In genomic region chr11:65505434-65506315, GRCh38 we compare ENCODE assay signal across 7 cellular contexts. TPM values are rescaled to one million over a fixed set of nuclear protein-coding genes. Genes with fewer than 3 reads are reported as not detected.
DNase-seq lines count a peak whose midpoint lies in the region; ATAC-seq, FAIRE-seq and TF ChIP-seq lines count a peak whose summit lies in the region.

No MANE protein-coding gene starts in this region.

- peaks cover 38 to 39% of the 10 kb centered on the region in 2 experiments for H3K4me1 Mint-ChIP-seq in H9
- peaks cover 53% of the 10 kb centered on the region for H3K4me1 Mint-ChIP-seq in T-helper 1 cell treated with Interleukin-12 subunit alpha and Interleukin-12 subunit beta and Interleukin-4 antibody, amounts not matched to agents 30 μg/mL and 1 μg/mL, for 36 hours (ENCODE audit: low read depth)
- H3K4me1 Mint-ChIP-seq in type B pancreatic cell (ENCODE audit: unreplicated experiment): peaks cover 41% of the 10 kb centered on the region
- H3K4me1 Mint-ChIP-seq in activated CD4-positive, alpha-beta T cell treated with anti-CD3 and anti-CD28 coated beads for 36 hours: peaks cover 59% of the 10 kb centered on the region

- H3K27ac ChIP-seq in H9 (ENCODE audit: insufficient read length, low read depth, low read length) (no peak overlapping the region), left ventricle myocardium inferior (replicated peaks) (peak overlapping the region; percentile 99), small intestine (ENCODE audit: low read depth in 1 of 2, low read length in 1 of 2) (peak overlapping the region; percentile 73 to 77)

- H3K79me1 ChIP-seq in H9 (ENCODE audit: insufficient read depth, low read depth, low read length, poor library complexity, severe bottlenecking): no peaks in the 10 kb centered on the region

- no peak for FAIRE-seq in small intestine (lab: Jason Lieb, UNC)

- H3K27ac Mint-ChIP-seq in H9: peak overlapping the region in 1 of 3 experiments; percentile 91; a peak in 2 of 7 replicates
- H3K27ac Mint-ChIP-seq in T-helper 1 cell treated with Interleukin-12 subunit alpha and Interleukin-12 subunit beta and Interleukin-4 antibody, amounts not matched to agents 30 μg/mL and 1 μg/mL, for 36 hours: peak overlapping the region; percentile 88
- no peak overlapping the region for H3K27ac Mint-ChIP-seq in type B pancreatic cell
- H3K27ac Mint-ChIP-seq in activated CD4-positive, alpha-beta T cell treated with anti-CD3 and anti-CD28 coated beads for 36 hours: no peak overlapping the region

- no peak overlapping the region for H4K91ac ChIP-seq in H9 (ENCODE audit: insufficient read length, low read depth, low read length)

- H3K9me3 Mint-ChIP-seq in H9: peaks cover 2 to 3% of the 10 kb centered on the region in 2 experiments; a peak in 3 of 5 replicates
- H3K9me3 Mint-ChIP-seq in T-helper 1 cell treated with Interleukin-12 subunit alpha and Interleukin-12 subunit beta and Interleukin-4 antibody, amounts not matched to agents 30 μg/mL and 1 μg/mL, for 36 hours: no peaks in the 10 kb centered on the region
- no peaks in the 10 kb centered on the region for H3K9me3 Mint-ChIP-seq in type B pancreatic cell
- H3K9me3 Mint-ChIP-seq in activated CD4-positive, alpha-beta T cell treated with anti-CD3 and anti-CD28 coated beads for 36 hours (ENCODE audit: low read depth): no peaks in the 10 kb centered on the region

- no peak overlapping the region for H3K14ac ChIP-seq in H9 (ENCODE audit: insufficient read depth, low read length)

- WGBS in H9 (ENCODE audit: extremely low coverage, insufficient read length, low lambda C conversion rate): no CpG with 5 or more reads among the region's 13 CpGs
- WGBS in small intestine, 3 donors: 13 to 16% (median 16%) methylated on average over 13 of the region's 13 CpGs

- no peaks in the 10 kb centered on the region for H3K27me3 ChIP-seq in H9 (ENCODE audit: insufficient read depth, low read length)
- no peaks in the 10 kb centered on the region for H3K27me3 ChIP-seq in left ventricle myocardium inferior (ENCODE audit: low read depth)
- no peaks in the 10 kb centered on the region for H3K27me3 ChIP-seq in small intestine (ENCODE audit: control insufficient read depth in 2 of 2, insufficient read depth in 2 of 2, low read length in 2 of 2)

- DNase-seq in H9: peak; percentile 30
- no peak for DNase-seq in left ventricle myocardium inferior
- no peak for DNase-seq in small intestine
- DNase-seq in type B pancreatic cell (ENCODE audit: extremely low spot score, unreplicated experiment): no peak
- no peak for DNase-seq in activated CD4-positive, alpha-beta T cell treated with anti-CD3 and anti-CD28 coated beads for 36 hours

- H3K4ac ChIP-seq in H9 (ENCODE audit: low read depth, low read length): no peak overlapping the region

- no peak overlapping the region for H3K23ac ChIP-seq in H9 (ENCODE audit: insufficient read length, low read depth, low read length)

- H3T11ph ChIP-seq in H9 (ENCODE audit: low read length): no peak overlapping the region

- peaks cover 31% of the 10 kb centered on the region; the same call in 1 of the 2 replicates for H3K79me2 ChIP-seq in H9 (ENCODE audit: insufficient read depth, low read length)

- H3K23me2 ChIP-seq in H9 (ENCODE audit: insufficient read length, low read depth, low read length, poor library complexity, severe bottlenecking): peaks cover 9% of the 10 kb centered on the region

- peaks cover 0 to 33% (median 31%) of the 10 kb centered on the region in 3 experiments; a peak in 5 of 7 replicates for H3K36me3 Mint-ChIP-seq in H9 (ENCODE audit: insufficient read depth in 1 of 3, low read depth in 3 of 3)
- H3K36me3 Mint-ChIP-seq in T-helper 1 cell treated with Interleukin-12 subunit alpha and Interleukin-12 subunit beta and Interleukin-4 antibody, amounts not matched to agents 30 μg/mL and 1 μg/mL, for 36 hours (ENCODE audit: low read depth): peaks cover 33% of the 10 kb centered on the region
- peaks cover 37% of the 10 kb centered on the region for H3K36me3 Mint-ChIP-seq in type B pancreatic cell
- peaks cover 2% of the 10 kb centered on the region for H3K36me3 Mint-ChIP-seq in activated CD4-positive, alpha-beta T cell treated with anti-CD3 and anti-CD28 coated beads for 36 hours (ENCODE audit: low read depth)

- H2AFZ ChIP-seq in H9 (ENCODE audit: low read length): no peak overlapping the region

- H3K36me3 ChIP-seq in left ventricle myocardium inferior: peaks cover 60% of the 10 kb centered on the region
- peaks cover 27 to 30% of the 10 kb centered on the region in 2 donors for H3K36me3 ChIP-seq in small intestine (ENCODE audit: control insufficient read depth in 2 of 2, insufficient read depth in 2 of 2, low read length in 2 of 2)

- H3K9me3 ChIP-seq in H9 (ENCODE audit: control insufficient read depth, low read depth, low read length) (no peaks in the 10 kb centered on the region), left ventricle myocardium inferior (replicated peaks) (no peaks in the 10 kb centered on the region), small intestine (ENCODE audit: control insufficient read depth, low read depth) (no peaks in the 10 kb centered on the region)

- TF ChIP-seq CTCF in H9 (conservative IDR thresholded peaks at IDR 0.05) (no peak), left ventricle myocardium inferior (IDR thresholded peaks at IDR 0.05; ENCODE audit: borderline replicate concordance) (no peak), type B pancreatic cell (conservative IDR thresholded peaks at IDR 0.05) (no peak)

- no peak overlapping the region for H3K56ac ChIP-seq in H9 (ENCODE audit: insufficient read length, low read depth, low read length)

- H4K8ac ChIP-seq in H9 (replicated peaks; ENCODE audit: insufficient read length, low read depth, low read length): no peak overlapping the region

- POLR2A ChIA-PET in activated CD4-positive, alpha-beta T cell treated with anti-CD3 and anti-CD28 coated beads for 36 hours (lab: Charles Lee): interaction anchor here (0.5 to 25.9 kb wide), 22 partner anchors 9 to 447 kb away, joined by 3 to 1637 read pairs (median 4); partner anchors contain the start of genes DPF2 and NEAT1

- H2BK12ac ChIP-seq in H9 (ENCODE audit: insufficient read length, low read depth, low read length): no peak overlapping the region

- ATAC-seq in activated CD4-positive, alpha-beta T cell treated with anti-CD3 and anti-CD28 coated beads for 36 hours: no peak
- no peak for ATAC-seq in activated CD4-positive, CD25-positive, alpha-beta regulatory T cell treated with anti-CD3 and anti-CD28 coated beads, Interleukin-2, amount 50 U/mL, for 24 hours

- CTCF ChIA-PET in activated CD4-positive, alpha-beta T cell treated with anti-CD3 and anti-CD28 coated beads for 36 hours (lab: Charles Lee): interaction anchor here (0.7 to 7.6 kb wide), 11 partner anchors 9 to 230 kb away, joined by 3 to 209 read pairs (median 4); partner anchors contain the start of genes NEAT1 and SCYL1

- intact Hi-C loops in left ventricle myocardium inferior (cut with micrococcal nuclease): no loop called here
- intact Hi-C loops in activated CD4-positive, alpha-beta T cell treated with anti-CD3 and anti-CD28 coated beads for 36 hours (cut with DNase I, micrococcal nuclease): loop anchor here (1.0 to 5.0 kb wide), 2 partner anchors 123 to 243 kb away; partner anchors contain the start of genes POLA2 (in 1 of the 2) and SLC25A45 (in 1 of the 2)

- no peak overlapping the region for H2BK5ac ChIP-seq in H9 (ENCODE audit: insufficient read length, low read length)

- H3K4me3 Mint-ChIP-seq in H9: peak overlapping the region; percentile 26 to 64; a peak in 4 of 5 replicates
- no peak overlapping the region for H3K4me3 Mint-ChIP-seq in T-helper 1 cell treated with Interleukin-12 subunit alpha and Interleukin-12 subunit beta and Interleukin-4 antibody, amounts not matched to agents 30 μg/mL and 1 μg/mL, for 36 hours
- no peak overlapping the region for H3K4me3 Mint-ChIP-seq in type B pancreatic cell
- H3K4me3 Mint-ChIP-seq in activated CD4-positive, alpha-beta T cell treated with anti-CD3 and anti-CD28 coated beads for 36 hours: no peak overlapping the region

- H2BK120ac ChIP-seq in H9 (ENCODE audit: low read depth, low read length, poor library complexity, severe bottlenecking): no peak overlapping the region

- no peaks in the 10 kb centered on the region for H3K4me1 ChIP-seq in H9 (ENCODE audit: insufficient read depth, low read length)
- peaks cover 85% of the 10 kb centered on the region for H3K4me1 ChIP-seq in left ventricle myocardium inferior
- peaks cover 0 to 4% of the 10 kb centered on the region in 2 donors for H3K4me1 ChIP-seq in small intestine (ENCODE audit: control insufficient read depth in 2 of 2, insufficient read depth in 1 of 2, low read depth in 1 of 2, low read length in 1 of 2)

- H3K27me3 Mint-ChIP-seq in H9 (ENCODE audit: low read depth) (no peaks in the 10 kb centered on the region), type B pancreatic cell (peaks cover 50% of the 10 kb centered on the region)
- H3K27me3 Mint-ChIP-seq in T-helper 1 cell treated with Interleukin-12 subunit alpha and Interleukin-12 subunit beta and Interleukin-4 antibody, amounts not matched to agents 30 μg/mL and 1 μg/mL, for 36 hours (ENCODE audit: low read depth): no peaks in the 10 kb centered on the region
- no peaks in the 10 kb centered on the region for H3K27me3 Mint-ChIP-seq in activated CD4-positive, alpha-beta T cell treated with anti-CD3 and anti-CD28 coated beads for 36 hours

- no peaks in the 10 kb centered on the region for H4K20me1 ChIP-seq in H9 (ENCODE audit: control insufficient read depth, insufficient read depth, insufficient read length)

- no peak overlapping the region for H2BK20ac ChIP-seq in H9 (ENCODE audit: low read depth, low read length, poor library complexity, severe bottlenecking)

- no peak overlapping the region for H2AK5ac ChIP-seq in H9 (ENCODE audit: insufficient read length, low read length)

- H4K5ac ChIP-seq in H9 (ENCODE audit: insufficient read length, low read depth, low read length): no peak overlapping the region

- peak overlapping the region; percentile 89 for H3K4me3 ChIP-seq in left ventricle myocardium inferior
- H3K4me3 ChIP-seq in small intestine (ENCODE audit: low read depth in 1 of 2, low read length in 2 of 2): peak overlapping the region; percentile 27 to 73

- no peak overlapping the region for H3K18ac ChIP-seq in H9 (ENCODE audit: insufficient read length, low read depth, low read length)

- H3K9ac ChIP-seq in H9 (ENCODE audit: extremely low read depth, insufficient read length, low read length): peak overlapping the region; percentile 2

- H3K4me2 ChIP-seq in H9 (ENCODE audit: insufficient read depth, insufficient read length, low read length): peak overlapping the region; percentile 26

- H2BK15ac ChIP-seq in H9 (ENCODE audit: low read depth, low read length): no peak overlapping the region

RNA-seq across cellular contexts. Expression of gene MALAT1, which starts 6.8 kb away (rescaled TPM):
- total RNA-seq in H9 (2021) (1,700 and 1,934 TPM in 2 replicates), left ventricle myocardium inferior (6,576 TPM), type B pancreatic cell (ENCODE audit: low replicate concordance) (4,133 and 6,276 TPM in 2 replicates)
- polyA plus RNA-seq in small intestine: 100 to 1,000 TPM; 155 to 454 (median 159) TPM
- 1,000 to 10,000 TPM; 7,016 to 9,748 TPM for total RNA-seq in activated CD4-positive, alpha-beta T cell treated with anti-CD3 and anti-CD28 coated beads for 36 hours

RNA-seq across cellular contexts. Expression of gene SCYL1, which starts 19.2 kb away (rescaled TPM):
- 54.7 and 56.0 TPM in 2 replicates for total RNA-seq in H9 (2021)
- 60.2 TPM for total RNA-seq in left ventricle myocardium inferior
- polyA plus RNA-seq in small intestine: 10 to 100 TPM; 46.7 to 76.9 (median 74.3) TPM
- 79.4 and 80.4 TPM in 2 replicates for total RNA-seq in type B pancreatic cell (ENCODE audit: low replicate concordance)
- 10 to 100 TPM; 66.5 to 78.8 TPM for total RNA-seq in activated CD4-positive, alpha-beta T cell treated with anti-CD3 and anti-CD28 coated beads for 36 hours

RNA-seq across cellular contexts. Expression of gene LTBP3, which starts 52.5 kb away (rescaled TPM):
- total RNA-seq in H9 (2021) (10.6 and 12.1 TPM in 2 replicates), left ventricle myocardium inferior (80.3 TPM), type B pancreatic cell (ENCODE audit: low replicate concordance) (71.8 and 74.1 TPM in 2 replicates)
- polyA plus RNA-seq in small intestine: 10 to 100 TPM in 2 of 3 donors, 1 to 10 TPM in 1; 6.5 to 25.6 (median 17.0) TPM
- total RNA-seq in activated CD4-positive, alpha-beta T cell treated with anti-CD3 and anti-CD28 coated beads for 36 hours: 10 to 100 TPM; 57.8 to 72.7 TPM

Comparison
In these comparisons a context has a peak if more than half of its experiments do, and no peak if none do; other contexts are left out.
1. H3K4me3 Mint-ChIP-seq: peak in H9 (2 of 2); none in T-helper 1 cell treated with Interleukin-12 subunit alpha and Interleukin-12 subunit beta and Interleukin-4 antibody, amounts not matched to agents 30 μg/mL and 1 μg/mL, for 36 hours (single experiment), type B pancreatic cell (single experiment) and activated CD4-positive, alpha-beta T cell treated with anti-CD3 and anti-CD28 coated beads for 36 hours (single experiment).